Comparison of ENCODE assay signal across 8 cellular contexts in genomic region chr4:57110635-57111546, GRCh38. TPM values are rescaled to one million over a fixed set of nuclear protein-coding genes. Genes with fewer than 3 reads are reported as not detected.
DNase-seq lines count a peak whose midpoint lies in the region; ATAC-seq and TF ChIP-seq lines count a peak whose summit lies in the region.

No MANE protein-coding gene starts in this region.

- H3K9me3 Mint-ChIP-seq in GM23338, result no peaks in the 10 kb centered on the region

- H2AFZ ChIP-seq in GM23338, result peak overlapping the region; percentile 100

- H3K27me3 ChIP-seq in GM23338 (ENCODE audit: insufficient read depth) (peaks cover 70% of the 10 kb centered on the region), NT2/D1 (ENCODE audit: insufficient read depth, insufficient read length) (peaks cover 9% of the 10 kb centered on the region), body of pancreas (peaks cover 0 to 6% of the 10 kb centered on the region in 2 donors)

- DNase-seq in ELF-1 (ENCODE audit: low read depth, low spot score), result peak; percentile 80
- DNase-seq in GM23338 (ENCODE audit: low spot score), result peak; percentile 69
- DNase-seq in NT2/D1 (ENCODE audit: low read depth, low spot score), result peak; percentile 38
- peak in 3 of 4 donors; percentile 20 to 46 (median 28) for DNase-seq in body of pancreas
- DNase-seq in hypothalamus (lab: John Stamatoyannopoulos, UW), result peak in 48 of 51 donors; percentile 4 to 74 (median 46)
- DNase-seq in putamen (ENCODE audit: low spot score), result peak; percentile 66
- no peak for DNase-seq in GOT3 (lab: John Stamatoyannopoulos, UW)
- DNase-seq in NCI-H1930 (lab: John Stamatoyannopoulos, UW), result no peak

- 29 to 32% methylated on average over 25 of the region's 25 CpGs for WGBS in body of pancreas, 2 donors

- H3K4me2 ChIP-seq in GM23338, result peak overlapping the region; percentile 96

- H3K9me2 ChIP-seq in GM23338 (ENCODE audit: insufficient read depth), result no peaks in the 10 kb centered on the region

- peak in 2 of 3 donors; percentile 47 to 48 for TF ChIP-seq POLR2A in body of pancreas (IDR thresholded peaks at IDR 0.05)

- peak overlapping the region; percentile 77 for H3K9ac ChIP-seq in NT2/D1 (ENCODE audit: insufficient read length, low read depth)

- no peaks in the 10 kb centered on the region for H3K36me3 ChIP-seq in GM23338 (ENCODE audit: insufficient read depth)
- H3K36me3 ChIP-seq in NT2/D1 (ENCODE audit: insufficient read depth, insufficient read length, low read length), result peaks cover 3% of the 10 kb centered on the region
- no peaks in the 10 kb centered on the region for H3K36me3 ChIP-seq in body of pancreas (replicated peaks in 1 of 2; ENCODE audit: insufficient read depth in 1 of 2, low read depth in 2 of 2)

- H4K20me1 ChIP-seq in GM23338 (replicated peaks; ENCODE audit: insufficient read depth), result no peaks in the 10 kb centered on the region

- peaks cover 19% of the 10 kb centered on the region for H3K4me1 Mint-ChIP-seq in GM23338

- intact Hi-C loops in body of pancreas (cut with DNase I), result no loop called here

- H3K27ac Mint-ChIP-seq in GM23338, result no peak overlapping the region

- H3K27me3 Mint-ChIP-seq in GM23338 (ENCODE audit: insufficient read depth, low read depth, poor library complexity), result peaks cover 29% of the 10 kb centered on the region

- H3K4me3 Mint-ChIP-seq in GM23338, result peak overlapping the region; percentile 91

- H3K9me3 ChIP-seq in NT2/D1 (ENCODE audit: insufficient read depth, low read length) (no peaks in the 10 kb centered on the region), body of pancreas (no peaks in the 10 kb centered on the region)

- TF ChIP-seq CTCF in GM23338 (conservative IDR thresholded peaks at IDR 0.05; ENCODE audit: low read depth in 2 of 2) (no peak), body of pancreas (IDR thresholded peaks at IDR 0.05) (no peak)

- H3K79me2 ChIP-seq in GM23338 (replicated peaks; ENCODE audit: insufficient read depth), result no peaks in the 10 kb centered on the region

- peaks cover 6% of the 10 kb centered on the region for H3F3A ChIP-seq in GM23338 (replicated peaks; ENCODE audit: low read depth)

- H3K4me3 ChIP-seq in GM23338, result peak overlapping the region; percentile 69
- peak overlapping the region; percentile 58 for H3K4me3 ChIP-seq in NT2/D1 (ENCODE audit: insufficient read length, low read depth)
- no peak overlapping the region for H3K4me3 ChIP-seq in body of pancreas

- H3K27ac ChIP-seq in GM23338 (ENCODE audit: low read depth) (no peak overlapping the region), body of pancreas (peak overlapping the region; percentile 61 to 87 (median 82))

- H3K4me1 ChIP-seq in GM23338 (ENCODE audit: insufficient read depth), result peaks cover 12% of the 10 kb centered on the region
- no peaks in the 10 kb centered on the region for H3K4me1 ChIP-seq in NT2/D1 (ENCODE audit: insufficient read depth, insufficient read length)
- H3K4me1 ChIP-seq in body of pancreas, result peaks cover 9% of the 10 kb centered on the region

- ATAC-seq in GM23338, result peak; percentile 60
- ATAC-seq in body of pancreas, result peak; percentile 26

- H3K36me3 Mint-ChIP-seq in GM23338 (ENCODE audit: low read depth), result no peaks in the 10 kb centered on the region; the same call in 2 of the 3 replicates

TF ChIP-seq in GM23338, 12 proteins besides CTCF, POLR2A, EP300 and RAD21:
- TF ChIP-seq EZH2phosphoT487 (IDR thresholded peaks at IDR 0.05; ENCODE audit: unreplicated experiment) (no peak), EZH2 (IDR thresholded peaks at IDR 0.05; ENCODE audit: low read depth, unreplicated experiment) (peak; percentile 57)
TF ChIP-seq in GM23338: peak in this region for 1.

RNA-seq across cellular contexts. Expression of gene IGFBP7, which starts 0.7 kb away (rescaled TPM):
- total RNA-seq in GM23338 (2014; rRNA removed; shearing (Covaris generic)), result 0.49 TPM in 1 of 2 replicates, not detected in the other
- 7.9 and 13.2 TPM in 2 replicates for polyA plus RNA-seq in GM23338 (2016; fragmentation: Nextera tagmentation; extraction: Ambion mirVana)
- 1,000 to 10,000 TPM in 1 of 2 donors, 100 to 1,000 TPM in 1; 758 to 1,249 TPM for total RNA-seq in body of pancreas

Comparison
In these comparisons a context has a peak if more than half of its experiments do, and no peak if none do; other contexts are left out.
1. DNase-seq: peak in ELF-1 (single experiment), GM23338 (single experiment), NT2/D1 (single experiment), body of pancreas (3 of 4), hypothalamus (48 of 51) and putamen (single experiment); none in GOT3 (single experiment) and NCI-H1930 (0 of 2).
2. H3K4me3 ChIP-seq: peak in GM23338 (single experiment) and NT2/D1 (single experiment); none in body of pancreas (0 of 2).
3. RNA of gene IGFBP7, which starts 0.7 kb away (total RNA-seq): 758 to 1,249 TPM in body of pancreas; 0.49 TPM in GM23338; every median in the first group is over 100 times any median in the second.